ENCODE assay signal across 26 cellular contexts in genomic region chr3:149384167-149384566, GRCh38. TPM values are rescaled to one million over a fixed set of nuclear protein-coding genes. Genes with fewer than 3 reads are reported as not detected.
A peak's percentile ranks its signal among the peaks of the same experiment; 100 is the strongest.
DNase-seq lines count a peak whose midpoint lies in the region; TF ChIP-seq lines count a peak whose summit lies in the region.
"Had no signal": no experiment of that assay in that cellular context is flagged by ENCODE, and none has a peak within 500 bp of the region (broad histone marks: within the 10 kb centered on the region; RNA-seq: fewer than 3 reads in every experiment).

No MANE protein-coding gene starts in this region.

- no peak overlapping the region for H3K4ac ChIP-seq in neuronal stem cell (ENCODE audit: low read length)

- H3K4me2 ChIP-seq in neuronal stem cell (ENCODE audit: insufficient read depth, low read length, poor library complexity, severe bottlenecking): no peak overlapping the region

- no peaks in the 10 kb centered on the region for H3K36me3 ChIP-seq in esophagus (ENCODE audit: control insufficient read depth in 2 of 2, insufficient read depth in 2 of 2, low read length in 1 of 2)
- no peaks in the 10 kb centered on the region for H3K36me3 ChIP-seq in neuronal stem cell (replicated peaks in 1 of 2; ENCODE audit: control insufficient read depth in 2 of 2, insufficient read depth in 2 of 2, low read length in 2 of 2)
- H3K36me3 ChIP-seq in uterus: no peaks in the 10 kb centered on the region
- H3K36me3 ChIP-seq: left lung, SJCRH30, thoracic aorta, WERI-Rb-1 had no signal

- no peaks in the 10 kb centered on the region for H3K79me1 ChIP-seq in neuronal stem cell (ENCODE audit: low read depth, low read length)

- no peak overlapping the region for H4K91ac ChIP-seq in neuronal stem cell (ENCODE audit: low read depth, low read length, poor library complexity)

- H3K18ac ChIP-seq in neuronal stem cell (ENCODE audit: low read length): no peak overlapping the region

- H2AK5ac ChIP-seq in neuronal stem cell (ENCODE audit: low read depth, low read length): peak overlapping the region; percentile 24

- H3K23ac ChIP-seq in neuronal stem cell (ENCODE audit: low read depth, low read length, poor library complexity): no peak overlapping the region

- H3K4me3 ChIP-seq in esophagus (ENCODE audit: low read depth in 1 of 2, low read length in 2 of 2): no peak overlapping the region
- H3K4me3 ChIP-seq in neuronal stem cell (ENCODE audit: low read length in 2 of 2): no peak overlapping the region
- no peak overlapping the region for H3K4me3 ChIP-seq in uterus
- H3K4me3 ChIP-seq: left lung, SJCRH30, thoracic aorta had no signal

- TF ChIP-seq POLR2A in uterus (IDR thresholded peaks at IDR 0.05): no peak

- no peak overlapping the region for H2BK5ac ChIP-seq in neuronal stem cell (ENCODE audit: low read length)

- no peak overlapping the region for H4K8ac ChIP-seq in neuronal stem cell (ENCODE audit: low read depth, low read length)

- intact Hi-C loops in uterus (cut with DNase I; ENCODE audit: low total_unique reads): no loop called here

- no peak overlapping the region for H2BK12ac ChIP-seq in neuronal stem cell (ENCODE audit: low read length)

- H2AFZ ChIP-seq in neuronal stem cell (ENCODE audit: low read length): no peak overlapping the region

- TF ChIP-seq CTCF in uterus (IDR thresholded peaks at IDR 0.05): no peak

- no peaks in the 10 kb centered on the region for H3K27me3 ChIP-seq in esophagus (ENCODE audit: control insufficient read depth in 1 of 2, insufficient read depth in 2 of 2, low read length in 2 of 2)
- no peaks in the 10 kb centered on the region for H3K27me3 ChIP-seq in neuronal stem cell (ENCODE audit: control insufficient read depth in 3 of 3, insufficient read depth in 3 of 3, low read depth in 1 of 3, low read length in 3 of 3)
- H3K27me3 ChIP-seq in uterus: no peaks in the 10 kb centered on the region
- H3K27me3 ChIP-seq: left lung, SJCRH30 had no signal

- H3K9ac ChIP-seq in neuronal stem cell (ENCODE audit: low read depth, low read length, poor library complexity): no peak overlapping the region

- H3K14ac ChIP-seq in neuronal stem cell (ENCODE audit: low read length): no peak overlapping the region

- H3K9me3 ChIP-seq in esophagus (ENCODE audit: control insufficient read depth in 2 of 2, insufficient read depth in 1 of 2, low read depth in 1 of 2, low read length in 1 of 2) (no peaks in the 10 kb centered on the region), neuronal stem cell (replicated peaks in 1 of 2; ENCODE audit: control insufficient read depth in 2 of 2, insufficient read depth in 1 of 2, low read depth in 1 of 2, low read length in 2 of 2) (no peaks in the 10 kb centered on the region), uterus (no peaks in the 10 kb centered on the region)
- H3K9me3 ChIP-seq: left lung, SJCRH30, thoracic aorta had no signal

- H3K27ac ChIP-seq in esophagus (ENCODE audit: low read depth in 2 of 2, low read length in 1 of 2) (peak overlapping the region; percentile 77 to 95), neuronal stem cell (replicated peaks; ENCODE audit: low read length) (no peak overlapping the region), uterus (peak overlapping the region; percentile 80 to 86)
- H3K27ac ChIP-seq: left lung, SJCRH30, WERI-Rb-1 had no signal

- DNase-seq in HT-29 (ENCODE audit: low spot score): peak; percentile 7
- no peak for DNase-seq in neuronal stem cell (ENCODE audit: low spot score)
- no peak for DNase-seq in uterus
- DNase-seq in SW 1271 (lab: John Stamatoyannopoulos, UW): no peak
- DNase-seq in globus pallidus (ENCODE audit: low spot score): no peak
- DNase-seq in GDM1 (lab: John Stamatoyannopoulos, UW): no peak
- DNase-seq: activated CD4-positive, alpha-beta T cell treated with anti-CD3 and anti-CD28 coated beads for 48 hours; activated CD8-positive, alpha-beta memory T cell treated with anti-CD3 and anti-CD28 coated beads for 24 hours; activated T-cell treated with anti-CD3 and anti-CD28 coated beads for 4 hours; anterior cingulate cortex; GOT3; islet precursor cell; KBM-7; left lung; NCI-H1092 treated with DMSO at 0.1 percent for 48 hours; NCI-H187 treated with DMSO at 0.1 percent for 48 hours; NCI-H2171 treated with DMSO at 0.1 percent for 48 hours; NCI-H510A; RPMI8226; SJCRH30; stimulated activated naive CD4-positive, alpha-beta T cell treated with Interleukin-2 at 50 U/mL for 16 hours; T1000; WERI-Rb-1 had no signal

- no peak overlapping the region for H2BK15ac ChIP-seq in neuronal stem cell (ENCODE audit: low read length)

- H3K4me1 ChIP-seq in esophagus (ENCODE audit: control insufficient read depth in 2 of 2, insufficient read depth in 2 of 2, low read length in 1 of 2) (peaks cover 4 to 8% of the 10 kb centered on the region in 2 donors), neuronal stem cell (ENCODE audit: control insufficient read depth in 2 of 2, insufficient read depth in 1 of 2, low read depth in 1 of 2, low read length in 2 of 2) (peaks cover 0 to 11% of the 10 kb centered on the region in 2 donors), uterus (peaks cover 0 to 11% of the 10 kb centered on the region in 2 donors)

- no peak overlapping the region for H2BK120ac ChIP-seq in neuronal stem cell (ENCODE audit: low read depth, low read length)

RNA-seq across cellular contexts. Expression of gene TM4SF1, which starts 6.7 kb away (rescaled TPM):
- total RNA-seq in HT-29 (2014; rRNA removed; shearing (Covaris generic)): 348 and 369 TPM in 2 replicates
- 100 to 1,000 TPM; 127 to 172 TPM for polyA plus RNA-seq in esophagus
- polyA plus RNA-seq in neuronal stem cell (2013, experiment 1 of 2): 0.03 TPM
- not detected for polyA plus RNA-seq in neuronal stem cell (2013, experiment 2 of 2)
- 100 to 1,000 TPM; 102 to 118 (median 113) TPM for total RNA-seq in uterus
- total RNA-seq: activated T-helper 2 cell treated with anti-CD3 and anti-CD28 coated beads, Interferon-gamma antibody, Interleukin-2, Interleukin-4, amounts not matched to agents 10 μg/mL and 5 μg/mL and 100 μg/mL, durations not matched to agents 14 hours and 24 hours and 36 hours had no signal

RNA-seq across cellular contexts. Expression of gene TM4SF18, which starts 50.7 kb away (rescaled TPM):
- 0.29 TPM in 1 of 2 replicates, not detected in the other for total RNA-seq in HT-29 (2014; rRNA removed; shearing (Covaris generic))
- 1 to 10 TPM in 1 of 2 donors, under 1 TPM in 1; 0.53 to 1.2 TPM for polyA plus RNA-seq in esophagus
- not detected for polyA plus RNA-seq in neuronal stem cell (2013, experiment 1 of 2)
- polyA plus RNA-seq in neuronal stem cell (2013, experiment 2 of 2): not detected
- 10 to 100 TPM in 3 of 4 donors, 1 to 10 TPM in 1; 6.7 to 35.5 (median 14.6) TPM for total RNA-seq in uterus
- total RNA-seq: activated T-helper 2 cell treated with anti-CD3 and anti-CD28 coated beads, Interferon-gamma antibody, Interleukin-2, Interleukin-4, amounts not matched to agents 10 μg/mL and 5 μg/mL and 100 μg/mL, durations not matched to agents 14 hours and 24 hours and 36 hours; SJCRH30 had no signal
